Comparison of ENCODE assay signal across 7 cellular contexts in the genomic region with DNA sequence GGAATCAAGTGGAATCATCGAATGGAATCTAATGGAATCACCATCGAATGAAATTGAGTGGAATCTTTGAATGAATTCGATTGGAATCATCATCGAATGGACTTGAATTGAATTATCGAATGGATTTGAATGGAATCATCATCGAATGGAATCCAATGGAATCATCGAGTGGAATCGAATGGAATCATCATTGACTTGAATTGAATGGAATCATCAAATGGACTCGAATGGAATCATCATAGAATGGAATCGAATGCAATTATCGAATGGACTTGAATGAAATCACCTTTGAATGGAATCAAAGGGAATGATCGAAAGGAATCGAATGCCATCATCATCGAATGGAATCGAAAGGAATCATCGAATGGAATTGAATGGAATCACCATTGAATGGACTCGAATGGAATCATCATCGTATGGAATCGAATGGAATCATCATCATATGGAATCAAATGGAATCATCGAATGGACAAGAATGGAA.
DNase-seq lines count a peak whose midpoint lies in the region; ATAC-seq and TF ChIP-seq lines count a peak whose summit lies in the region.
"Not testable (repeated sequence)": the region's sequence is repeated elsewhere in the genome, so short reads cannot be mapped to it uniquely, and the experiment has no call there.

No MANE protein-coding gene starts in this region.

- not testable (repeated sequence) for H3K79me2 ChIP-seq in GM23338 (replicated peaks; ENCODE audit: insufficient read depth)

- not testable (repeated sequence) for H3K36me3 ChIP-seq in GM23338 (ENCODE audit: insufficient read depth); SJCRH30; heart left ventricle

- H3K4me1 ChIP-seq in GM23338 (ENCODE audit: insufficient read depth); SJCRH30; heart left ventricle: not testable (repeated sequence)

- not testable (repeated sequence) for H4K20me1 ChIP-seq in GM23338 (replicated peaks; ENCODE audit: insufficient read depth)

- DNase-seq in GM23338 (ENCODE audit: low spot score) (peak; percentile 92), SJCRH30 (peak; percentile 71 to 87), activated T-cell treated with anti-CD3 and anti-CD28 coated beads for 1 hour (ENCODE audit: low read depth) (peak; percentile 42), heart left ventricle (peak in 4 of 5 donors; percentile 33 to 94 (median 71))
- DNase-seq in central memory CD8-positive, alpha-beta T cell (ENCODE audit: low spot score in 2 of 2): peak; percentile 96 to 98
- DNase-seq in natural killer cell treated with Interleukin-12 subunit alpha and Interleukin-12 subunit beta and Interleukin-15 and Interleukin-18, amount 100 ng/mL, for 72 hours (ENCODE audit: low spot score): peak; percentile 100
- peak; percentile 84 for DNase-seq in stimulated activated CD4-positive, alpha-beta T cell treated with anti-CD3 and anti-CD28 coated beads, Interleukin-4, amount 100 ng/mL, for 24 hours

- ATAC-seq in GM23338; central memory CD8-positive, alpha-beta T cell (replicated peaks; ENCODE audit: extremely low read depth, poor library complexity, severe bottlenecking); heart left ventricle; natural killer cell treated with Interleukin-12 subunit alpha and Interleukin-12 subunit beta and Interleukin-15 and Interleukin-18, amount 100 ng/mL, for 72 hours: not testable (repeated sequence)

- H3K27me3 ChIP-seq in GM23338 (ENCODE audit: insufficient read depth); SJCRH30: not testable (repeated sequence)
- H3K27me3 ChIP-seq in heart left ventricle: peaks cover 0 to 15% (median 0%) of the 10 kb centered on the region in 9 donors

- not testable (repeated sequence) for H3K27ac Mint-ChIP-seq in GM23338; central memory CD8-positive, alpha-beta T cell (ENCODE audit: low read depth); natural killer cell treated with Interleukin-12 subunit alpha and Interleukin-12 subunit beta and Interleukin-15 and Interleukin-18, amount 100 ng/mL, for 72 hours

- not testable (repeated sequence) for H2AFZ ChIP-seq in GM23338

- intact Hi-C loops in heart left ventricle (cut with DNase I): not testable (repeated sequence)

- not testable (repeated sequence) for H3K4me2 ChIP-seq in GM23338

- not testable (repeated sequence) for H3K4me3 Mint-ChIP-seq in GM23338; central memory CD8-positive, alpha-beta T cell; natural killer cell treated with Interleukin-12 subunit alpha and Interleukin-12 subunit beta and Interleukin-15 and Interleukin-18, amount 100 ng/mL, for 72 hours

- not testable (repeated sequence) for H3K4me1 Mint-ChIP-seq in GM23338; central memory CD8-positive, alpha-beta T cell; natural killer cell treated with Interleukin-12 subunit alpha and Interleukin-12 subunit beta and Interleukin-15 and Interleukin-18, amount 100 ng/mL, for 72 hours (ENCODE audit: low read depth in 2 of 2)

- H3K9me2 ChIP-seq in GM23338 (ENCODE audit: insufficient read depth): not testable (repeated sequence)

- not testable (repeated sequence) for H3F3A ChIP-seq in GM23338 (replicated peaks; ENCODE audit: low read depth)

- not testable (repeated sequence) for H3K27ac ChIP-seq in GM23338 (ENCODE audit: low read depth); SJCRH30; heart left ventricle

- not testable (repeated sequence) for H3K9me3 ChIP-seq in SJCRH30 (replicated peaks)
- peaks cover 0 to 15% (median 1%) of the 10 kb centered on the region in 12 donors for H3K9me3 ChIP-seq in heart left ventricle

- not testable (repeated sequence) for TF ChIP-seq CTCF in GM23338 (conservative IDR thresholded peaks at IDR 0.05; ENCODE audit: low read depth in 2 of 2); heart left ventricle (IDR thresholded peaks at IDR 0.05)

- not testable (repeated sequence) for H3K27me3 Mint-ChIP-seq in GM23338 (ENCODE audit: insufficient read depth, low read depth, poor library complexity); central memory CD8-positive, alpha-beta T cell; natural killer cell treated with Interleukin-12 subunit alpha and Interleukin-12 subunit beta and Interleukin-15 and Interleukin-18, amount 100 ng/mL, for 72 hours

- not testable (repeated sequence) for TF ChIP-seq POLR2A in heart left ventricle (IDR thresholded peaks at IDR 0.05)

- H3K4me3 ChIP-seq in GM23338: peak overlapping the region; percentile 0; the same call in 1 of the 2 replicates
- not testable (repeated sequence) for H3K4me3 ChIP-seq in SJCRH30, heart left ventricle

- peaks cover 17% of the 10 kb centered on the region for H3K9me3 Mint-ChIP-seq in GM23338
- peaks cover 14% of the 10 kb centered on the region for H3K9me3 Mint-ChIP-seq in central memory CD8-positive, alpha-beta T cell
- peaks cover 13% of the 10 kb centered on the region for H3K9me3 Mint-ChIP-seq in natural killer cell treated with Interleukin-12 subunit alpha and Interleukin-12 subunit beta and Interleukin-15 and Interleukin-18, amount 100 ng/mL, for 72 hours

- 70 to 77% (median 75%) methylated on average over 20 of the region's 20 CpGs for WGBS in heart left ventricle, 4 donors

- H3K36me3 Mint-ChIP-seq in GM23338 (ENCODE audit: low read depth): peaks cover 18% of the 10 kb centered on the region
- H3K36me3 Mint-ChIP-seq in central memory CD8-positive, alpha-beta T cell (ENCODE audit: insufficient read depth); natural killer cell treated with Interleukin-12 subunit alpha and Interleukin-12 subunit beta and Interleukin-15 and Interleukin-18, amount 100 ng/mL, for 72 hours: not testable (repeated sequence)

Comparison
In these comparisons a context has a peak if more than half of its experiments do, and no peak if none do; other contexts are left out.
1. DNase-seq: peak in every context shown above with its lines; median percentile 100 in natural killer cell treated with Interleukin-12 subunit alpha and Interleukin-12 subunit beta and Interleukin-15 and Interleukin-18, amount 100 ng/mL, for 72 hours; 97 in central memory CD8-positive, alpha-beta T cell; 92 in GM23338; 84 in stimulated activated CD4-positive, alpha-beta T cell treated with anti-CD3 and anti-CD28 coated beads, Interleukin-4, amount 100 ng/mL, for 24 hours; 79 in SJCRH30; 71 in heart left ventricle; 42 in activated T-cell treated with anti-CD3 and anti-CD28 coated beads for 1 hour.